In genomic region chr3:1533763-1534162, GRCh38 we compare ENCODE assay signal across 23 cellular contexts.
"Had no signal": no experiment of that assay in that cellular context is flagged by ENCODE, and none has a peak within 500 bp of the region (broad histone marks: within the 10 kb centered on the region; RNA-seq: fewer than 3 reads in every experiment).

No MANE protein-coding gene starts in this region.

- H3K27ac Mint-ChIP-seq: immature natural killer cell; natural killer cell; neural progenitor cell; stimulated activated effector memory CD8-positive, alpha-beta T cell treated with anti-CD3 and anti-CD28 coated beads, Interleukin-12 subunit alpha, Interleukin-12 subunit beta, amount 100 ng/mL, for 72 hours had no signal

- H3K4me3 Mint-ChIP-seq: immature natural killer cell; natural killer cell; neural progenitor cell; stimulated activated effector memory CD8-positive, alpha-beta T cell treated with anti-CD3 and anti-CD28 coated beads, Interleukin-12 subunit alpha, Interleukin-12 subunit beta, amount 100 ng/mL, for 72 hours had no signal

- H3K4me1 Mint-ChIP-seq: immature natural killer cell; natural killer cell; neural progenitor cell; stimulated activated effector memory CD8-positive, alpha-beta T cell treated with anti-CD3 and anti-CD28 coated beads, Interleukin-12 subunit alpha, Interleukin-12 subunit beta, amount 100 ng/mL, for 72 hours had no signal

- DNase-seq: cortex of kidney; dorsolateral prefrontal cortex; effector CD4-positive, alpha-beta T cell; hypothalamus; immature natural killer cell; left ventricle myocardium superior; lower lobe of right lung; natural killer cell; stimulated activated CD4-positive, alpha-beta T cell treated with anti-CD3 and anti-CD28 coated beads, Interleukin-12 subunit alpha, Interleukin-12 subunit beta, amount 100 ng/mL, for 4 hours; stimulated activated CD4-positive, alpha-beta T cell treated with anti-CD3 and anti-CD28 coated beads, Interleukin-2, amount 100 ng/mL, for 24 hours; stimulated activated CD4-positive, alpha-beta T cell treated with anti-CD3 and anti-CD28 coated beads, Interleukin-4, amount 100 ng/mL, for 24 hours; stimulated activated naive CD8-positive, alpha-beta T cell treated with anti-CD3 and anti-CD28 coated beads, Interleukin-15, Interleukin-2, amounts not matched to agents 100 U/mL and 50 U/mL, for 24 hours; substantia nigra; upper lobe of right lung; uterus had no signal

- H3K9me3 ChIP-seq: prostate gland, upper lobe of right lung, uterus had no signal

- H3K27ac ChIP-seq: dorsolateral prefrontal cortex, lower lobe of right lung, neural progenitor cell, prostate gland, right atrium auricular region, thoracic aorta, tibial nerve, upper lobe of right lung, uterus had no signal

- H3K4me1 ChIP-seq: lower lobe of right lung, neural progenitor cell, prostate gland, right atrium auricular region, tibial nerve, upper lobe of right lung, uterus had no signal

- ATAC-seq: left ventricle myocardium superior; lower lobe of right lung; natural killer cell; sciatic nerve; stimulated activated effector memory CD8-positive, alpha-beta T cell treated with anti-CD3 and anti-CD28 coated beads, Interleukin-12 subunit alpha, Interleukin-12 subunit beta, amount 100 ng/mL, for 72 hours; stimulated activated naive CD8-positive, alpha-beta T cell treated with anti-CD3 and anti-CD28 coated beads, Interleukin-15, Interleukin-2, amounts not matched to agents 100 U/mL and 50 U/mL, for 24 hours; upper lobe of right lung had no signal

- H3K4me3 ChIP-seq: dorsolateral prefrontal cortex, lower lobe of right lung, neural progenitor cell, prostate gland, right atrium auricular region, smooth muscle cell, thoracic aorta, tibial nerve, upper lobe of right lung, uterus had no signal

- H3K4me2 ChIP-seq: neural progenitor cell, smooth muscle cell had no signal

- H3K27me3 ChIP-seq: neural progenitor cell, right atrium auricular region, tibial nerve, upper lobe of right lung, uterus had no signal

- H3K36me3 ChIP-seq: lower lobe of right lung, neural progenitor cell, prostate gland, right atrium auricular region, thoracic aorta, tibial nerve, upper lobe of right lung, uterus had no signal

- H3K9ac ChIP-seq: neural progenitor cell had no signal

- H3K36me3 Mint-ChIP-seq: neural progenitor cell; stimulated activated effector memory CD8-positive, alpha-beta T cell treated with anti-CD3 and anti-CD28 coated beads, Interleukin-12 subunit alpha, Interleukin-12 subunit beta, amount 100 ng/mL, for 72 hours had no signal

- H2AFZ ChIP-seq: neural progenitor cell had no signal
